ENCODE assay signal across 9 cellular contexts in the genomic region with DNA sequence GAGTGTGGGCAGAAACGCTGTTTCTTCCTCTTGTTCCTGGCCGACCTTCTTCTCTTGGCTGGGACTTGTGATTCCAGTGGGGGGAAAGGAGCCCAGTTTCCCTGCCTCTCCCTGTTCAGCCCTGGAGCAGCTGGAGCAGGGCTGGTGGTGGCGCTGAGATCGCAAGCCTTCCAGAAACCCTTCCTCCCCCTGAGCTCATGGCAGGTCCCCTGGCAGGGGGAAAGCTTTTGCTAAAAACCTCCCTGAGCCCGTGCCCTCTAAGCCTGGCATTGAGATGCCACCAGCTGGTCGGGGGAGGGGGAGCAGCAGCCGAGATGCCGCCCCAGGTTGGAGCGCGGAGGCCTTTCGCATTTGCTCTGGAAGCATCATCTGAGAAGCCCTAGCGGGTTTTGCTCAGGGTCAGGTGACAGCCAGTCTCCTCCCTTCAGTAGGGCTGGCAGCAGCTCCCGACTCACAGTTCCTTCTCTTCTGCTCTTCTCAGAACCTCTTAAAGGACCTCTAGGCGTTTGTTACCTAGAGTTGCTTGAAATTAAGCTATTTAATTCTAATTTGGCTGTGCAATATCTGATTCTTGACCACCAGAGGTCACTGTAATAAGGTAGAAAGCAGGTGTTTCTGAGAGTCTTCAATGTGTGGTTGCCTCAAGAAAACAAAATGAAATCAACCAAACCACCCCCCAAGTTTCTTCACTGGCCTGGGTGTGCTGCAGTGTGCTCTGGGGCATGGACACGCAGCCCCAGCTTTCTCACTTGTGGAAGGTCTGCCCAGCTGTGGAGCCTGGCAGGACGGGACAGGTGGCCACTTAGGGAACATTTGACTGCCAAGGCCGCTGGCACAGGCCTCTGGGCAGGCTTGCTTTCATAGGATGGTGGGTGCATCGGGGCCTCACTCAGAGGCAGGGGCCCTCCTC.
A peak's percentile ranks its signal among the peaks of the same experiment; 100 is the strongest.
DNase-seq lines count a peak whose midpoint lies in the region; ATAC-seq and TF ChIP-seq lines count a peak whose summit lies in the region.
"Had no signal": no experiment of that assay in that cellular context is flagged by ENCODE, and none has a peak within 500 bp of the region (broad histone marks: within the 10 kb centered on the region; RNA-seq: fewer than 3 reads in every experiment).

No MANE protein-coding gene starts in this region.

- TF ChIP-seq CTCF in adrenal gland (IDR thresholded peaks at IDR 0.05) (peak; percentile 39 to 63 (median 50)), transverse colon (IDR thresholded peaks at IDR 0.05) (peak; percentile 42 to 53 (median 44))

- H3K4me1 ChIP-seq in adrenal gland (replicated peaks in 1 of 2) (no peaks in the 10 kb centered on the region), transverse colon (no peaks in the 10 kb centered on the region)

- WGBS in adrenal gland, 4 donors, result 62 to 70% (median 64%) methylated on average over 11 to 18 of the region's 18 CpGs
- whole genome bisulfite sequencing in transverse colon (ENCODE audit: low coverage in 1 of 2), 2 donors, result 62 to 83% methylated on average over 1 to 18 of the region's 18 CpGs

- no peak for TF ChIP-seq EP300 in transverse colon (IDR thresholded peaks at IDR 0.05; ENCODE audit: low read depth)

- H3K9me3 ChIP-seq in adrenal gland (replicated peaks in 1 of 3), result no peaks in the 10 kb centered on the region
- no peaks in the 10 kb centered on the region for H3K9me3 ChIP-seq in transverse colon
- H3K9me3 ChIP-seq: BLaER1 treated with 17β-estradiol and CSF1 and Interleukin-3, amounts not matched to agents 10 nM and 100 nM had no signal

- H3K4me3 ChIP-seq in adrenal gland (no peak overlapping the region), transverse colon (no peak overlapping the region)
- H3K4me3 ChIP-seq: BLaER1 treated with 17β-estradiol and CSF1 and Interleukin-3, amounts not matched to agents 10 nM and 100 nM had no signal

- ATAC-seq in GM21367 (IDR thresholded peaks at IDR 0.05; ENCODE audit: unreplicated experiment) (no peak), GM21528 (IDR thresholded peaks at IDR 0.05; ENCODE audit: low FRiP score, unreplicated experiment) (no peak)

- in situ Hi-C loops in transverse colon (cut with MboI; ENCODE audit: low pct_ligation_motif_present in 1 of 4, low pct_unique_long_range_greater_than_20kb in 1 of 4, low sequenced_read_pairs in 3 of 4), result loop anchor here in 2 of 4 donors (25.0 kb wide), 1 partner anchor 595 kb away; no protein-coding TSS in a partner anchor

- H3K27ac ChIP-seq in adrenal gland (no peak overlapping the region), transverse colon (no peak overlapping the region)
- H3K27ac ChIP-seq: BLaER1 treated with 17β-estradiol and CSF1 and Interleukin-3, amounts not matched to agents 10 nM and 100 nM had no signal

- intact Hi-C loops in adrenal gland (cut with DNase I), result loop anchor here (10.0 kb wide), 3 partner anchors 182 to 602 kb away; no protein-coding TSS in a partner anchor
- intact Hi-C loops in transverse colon (cut with DNase I; ENCODE audit: low total_unique reads), result loop anchor here (10.0 kb wide), 1 partner anchor 602 kb away; no protein-coding TSS in a partner anchor

- H3K27me3 ChIP-seq in adrenal gland (no peaks in the 10 kb centered on the region), transverse colon (peaks cover 14% of the 10 kb centered on the region)
- H3K27me3 ChIP-seq: BLaER1 treated with 17β-estradiol and CSF1 and Interleukin-3, amounts not matched to agents 10 nM and 100 nM had no signal

- TF ChIP-seq POLR2A in adrenal gland (IDR thresholded peaks at IDR 0.05) (no peak), transverse colon (IDR thresholded peaks at IDR 0.05) (no peak)

- peak; percentile 24 to 45 for DNase-seq in NCI-H2081 (lab: John Stamatoyannopoulos, UW)
- no peak for DNase-seq in NCI-H2081 treated with DMSO at 0.1 percent for 48 hours (lab: John Stamatoyannopoulos, UW)
- DNase-seq in MV-4-11 (lab: John Stamatoyannopoulos, UW), result peak; percentile 23
- DNase-seq in adrenal gland, result no peak
- DNase-seq in iris pigment epithelial cell (ENCODE audit: low read depth), result peak; percentile 38
- no peak for DNase-seq in transverse colon

- no peaks in the 10 kb centered on the region for H3K36me3 ChIP-seq in adrenal gland (replicated peaks in 1 of 2)
- no peaks in the 10 kb centered on the region for H3K36me3 ChIP-seq in transverse colon
- H3K36me3 ChIP-seq: BLaER1 treated with 17β-estradiol and CSF1 and Interleukin-3, amounts not matched to agents 10 nM and 100 nM had no signal

Comparison
In these comparisons a context has a peak if more than half of its experiments do, and no peak if none do; other contexts are left out.
1. DNase-seq: peak in NCI-H2081 (2 of 2), MV-4-11 (single experiment) and iris pigment epithelial cell (single experiment); none in NCI-H2081 treated with DMSO at 0.1 percent for 48 hours (single experiment), adrenal gland (0 of 7) and transverse colon (single experiment).